In the genomic region with DNA sequence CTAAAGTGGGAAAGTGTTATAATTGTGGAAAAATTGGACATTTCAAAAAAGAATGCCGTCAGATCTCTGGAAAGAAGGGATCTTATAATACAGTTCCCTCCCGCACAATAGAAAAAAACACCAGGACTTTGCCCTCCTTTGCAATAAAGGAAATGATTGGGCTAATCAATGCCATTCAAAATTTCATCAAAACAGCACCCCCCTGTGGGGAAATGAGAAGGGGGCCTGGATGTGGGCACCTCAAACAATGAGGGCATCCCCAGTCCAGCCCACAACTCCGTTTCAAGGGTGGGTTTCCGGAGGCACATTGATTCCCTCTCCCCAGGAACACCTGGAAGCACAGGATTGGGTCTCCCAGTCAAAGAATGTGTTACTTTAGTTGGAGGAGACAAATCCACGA, we compare ENCODE assay signal across 19 cellular contexts. TPM values are rescaled to one million over a fixed set of nuclear protein-coding genes. Genes with fewer than 3 reads are reported as not detected.
DNase-seq lines count a peak whose midpoint lies in the region; ATAC-seq and TF ChIP-seq lines count a peak whose summit lies in the region.
"Had no signal": no experiment of that assay in that cellular context is flagged by ENCODE, and none has a peak within 500 bp of the region (broad histone marks: within the 10 kb centered on the region; RNA-seq: fewer than 3 reads in every experiment).

No MANE protein-coding gene starts in this region.

- no peak overlapping the region for H3K27ac Mint-ChIP-seq in Calu3 (ENCODE audit: unreplicated experiment)
- H3K27ac Mint-ChIP-seq: activated naive CD8-positive, alpha-beta T cell treated with anti-CD3 and anti-CD28 coated beads for 36 hours; activated T-helper 17 cell treated with anti-CD3 and anti-CD28 coated beads, Interleukin-2, amount 50 U/mL, for 72 hours; immature natural killer cell; stimulated activated memory B cell treated with anti-CD40 and anti-IgM and Interleukin-4, amounts not matched to agents 10 μg/mL and 1 μg/mL and 100 μg/mL, for 72 hours had no signal

- DNase-seq in Calu3 (no peak), HFF-Myc (ENCODE audit: extremely low read depth, low read depth) (no peak), choroid plexus epithelial cell (ENCODE audit: low read depth) (no peak), retinal pigment epithelial cell (ENCODE audit: low read depth) (no peak), COR-L47 (lab: John Stamatoyannopoulos, UW) (no peak)
- DNase-seq: activated naive CD8-positive, alpha-beta T cell treated with anti-CD3 and anti-CD28 coated beads for 36 hours; heart right ventricle; immature natural killer cell; NCI-H1436; NCI-H510A treated with DMSO at 0.1 percent for 48 hours; occipital lobe; sigmoid colon; testis had no signal

- no peaks in the 10 kb centered on the region for H3K36me3 Mint-ChIP-seq in Calu3 (ENCODE audit: insufficient read depth, unreplicated experiment)
- H3K36me3 Mint-ChIP-seq: activated naive CD8-positive, alpha-beta T cell treated with anti-CD3 and anti-CD28 coated beads for 36 hours; immature natural killer cell; stimulated activated memory B cell treated with anti-CD40 and anti-IgM and Interleukin-4, amounts not matched to agents 10 μg/mL and 1 μg/mL and 100 μg/mL, for 72 hours had no signal

- CTCF ChIA-PET in Calu3 (lab: Charles Lee) = no interaction called here

- H3K4me3 ChIP-seq in HFF-Myc (replicated peaks; ENCODE audit: low read depth, low read length) (no peak overlapping the region), choroid plexus epithelial cell (ENCODE audit: low read depth, low read length) (no peak overlapping the region), retinal pigment epithelial cell (ENCODE audit: low read length) (no peak overlapping the region)
- H3K4me3 ChIP-seq: coronary artery, sigmoid colon, testis had no signal

- H3K4me1 Mint-ChIP-seq in Calu3 (ENCODE audit: low read depth, unreplicated experiment) = peaks cover 11% of the 10 kb centered on the region
- H3K4me1 Mint-ChIP-seq: activated naive CD8-positive, alpha-beta T cell treated with anti-CD3 and anti-CD28 coated beads for 36 hours; activated T-helper 17 cell treated with anti-CD3 and anti-CD28 coated beads, Interleukin-2, amount 50 U/mL, for 72 hours; immature natural killer cell; stimulated activated memory B cell treated with anti-CD40 and anti-IgM and Interleukin-4, amounts not matched to agents 10 μg/mL and 1 μg/mL and 100 μg/mL, for 72 hours had no signal

- H3K4me3 Mint-ChIP-seq in Calu3 (ENCODE audit: low read depth, unreplicated experiment) = no peak overlapping the region
- H3K4me3 Mint-ChIP-seq: activated naive CD8-positive, alpha-beta T cell treated with anti-CD3 and anti-CD28 coated beads for 36 hours; activated T-helper 17 cell treated with anti-CD3 and anti-CD28 coated beads, Interleukin-2, amount 50 U/mL, for 72 hours; immature natural killer cell; stimulated activated memory B cell treated with anti-CD40 and anti-IgM and Interleukin-4, amounts not matched to agents 10 μg/mL and 1 μg/mL and 100 μg/mL, for 72 hours had no signal

- H3K27me3 Mint-ChIP-seq in Calu3 (ENCODE audit: unreplicated experiment) = peaks cover 77% of the 10 kb centered on the region

- intact Hi-C loops in Calu3 (cut with micrococcal nuclease; ENCODE audit: unreplicated experiment) = loop anchor here (10.0 kb wide), 1 partner anchor 122 kb away; no protein-coding TSS in a partner anchor

- no peaks in the 10 kb centered on the region for H3K9me3 Mint-ChIP-seq in Calu3 (ENCODE audit: low read depth, unreplicated experiment)
- H3K9me3 Mint-ChIP-seq: activated naive CD8-positive, alpha-beta T cell treated with anti-CD3 and anti-CD28 coated beads for 36 hours; activated T-helper 17 cell treated with anti-CD3 and anti-CD28 coated beads, Interleukin-2, amount 50 U/mL, for 72 hours; immature natural killer cell had no signal

- TF ChIP-seq CTCF in Calu3 (IDR thresholded peaks at IDR 0.05; ENCODE audit: unreplicated experiment) (peak; percentile 18), HFF-Myc (IDR thresholded peaks at IDR 0.05; ENCODE audit: low read depth, low read length, missing control alignments) (peak; percentile 5), choroid plexus epithelial cell (conservative IDR thresholded peaks at IDR 0.05; ENCODE audit: low read depth, low read length) (peak; percentile 7), retinal pigment epithelial cell (conservative IDR thresholded peaks at IDR 0.05; ENCODE audit: low read depth, low read length) (peak; percentile 5)

- no TSS peak for BruUV-seq in Calu3 (replicated peaks; lab: Mats Ljungman, UMichigan)

- ATAC-seq in GM18873 (IDR thresholded peaks at IDR 0.05; ENCODE audit: low FRiP score, unreplicated experiment) (no peak), GM18517 (IDR thresholded peaks at IDR 0.05; ENCODE audit: unreplicated experiment) (no peak)
- ATAC-seq: activated T-helper 17 cell treated with anti-CD3 and anti-CD28 coated beads, Interleukin-2, amount 50 U/mL, for 72 hours; stimulated activated memory B cell treated with anti-CD40 and anti-IgM and Interleukin-4, amounts not matched to agents 10 μg/mL and 1 μg/mL and 100 μg/mL, for 72 hours had no signal

RNA-seq across cellular contexts. Expression of gene CD300LG, which starts 26.1 kb away (rescaled TPM):
- total RNA-seq in Calu3 (2022) = not detected in 2 replicates
- total RNA-seq: activated naive CD8-positive, alpha-beta T cell treated with anti-CD3 and anti-CD28 coated beads for 36 hours; activated T-helper 17 cell treated with anti-CD3 and anti-CD28 coated beads, Interleukin-2, amount 50 U/mL, for 72 hours; HepG2; occipital lobe had no signal

RNA-seq across cellular contexts. Expression of gene MPP2, which starts 34.2 kb away (rescaled TPM):
- 5.5 and 6.7 TPM in 2 replicates for total RNA-seq in Calu3 (2022)

RNA-seq across cellular contexts. Expression of gene MPP3, which starts 40.1 kb away (rescaled TPM):
- total RNA-seq in Calu3 (2022) = 19.9 and 21.9 TPM in 2 replicates
